Comparison of ENCODE assay signal across 1 cellular context in the genomic region with DNA sequence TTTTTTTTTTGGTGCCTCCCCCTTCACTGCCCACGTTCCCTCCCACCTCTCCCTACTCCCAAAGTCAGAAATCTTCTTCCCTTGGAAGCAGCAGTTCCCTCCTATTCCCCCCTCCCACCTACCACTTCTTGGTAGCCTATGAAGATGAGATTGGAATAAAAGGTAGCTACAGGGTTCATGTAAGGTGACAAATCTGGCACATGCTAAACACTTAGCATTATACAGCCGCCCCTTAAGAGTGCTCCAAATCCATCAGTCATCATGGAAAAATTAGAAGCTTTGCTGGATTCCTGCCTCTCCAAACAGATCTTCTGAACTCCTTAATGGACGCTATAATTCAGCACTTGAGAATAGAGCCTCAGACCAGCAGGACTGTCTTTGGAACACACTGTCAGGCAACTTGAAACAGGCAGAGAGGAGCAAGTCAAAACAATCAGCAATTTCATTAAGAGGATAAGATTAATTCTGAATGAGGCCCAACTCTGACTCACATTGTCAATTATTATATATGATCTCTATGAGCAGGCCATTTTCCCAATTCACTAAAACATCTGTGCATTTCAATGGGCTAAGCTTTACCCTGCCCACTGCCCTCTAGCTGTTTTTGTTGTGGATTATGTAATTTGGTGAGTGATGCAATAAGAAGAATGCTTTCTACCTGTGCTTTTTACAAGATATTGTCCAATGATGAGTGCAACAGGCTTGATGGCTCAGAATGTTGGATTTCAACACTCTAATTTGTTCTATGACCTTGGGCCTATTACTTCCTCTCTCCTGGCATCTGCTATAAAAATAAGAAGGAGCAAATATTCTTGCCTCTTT.
TF ChIP-seq lines count a peak whose summit lies in the region.

No MANE protein-coding gene starts in this region.

TF ChIP-seq in IMR-90, 13 proteins besides CTCF, POLR2A, EP300 and RAD21:
- TF ChIP-seq RCOR1 (IDR thresholded peaks at IDR 0.05; ENCODE audit: insufficient replicate concordance, low read length) (no peak), RFX5 (IDR thresholded peaks at IDR 0.05; ENCODE audit: low read depth, low read length) (no peak), CEBPB (IDR thresholded peaks at IDR 0.05; ENCODE audit: low read depth, low read length) (peak; percentile 60), USF2 (IDR thresholded peaks at IDR 0.05; ENCODE audit: low read depth, low read length) (no peak)
